Comparison of ENCODE assay signal across 8 cellular contexts in genomic region chr5:139402561-139403158, GRCh38. TPM values are rescaled to one million over a fixed set of nuclear protein-coding genes. Genes with fewer than 3 reads are reported as not detected.
DNase-seq lines count a peak whose midpoint lies in the region; ATAC-seq and TF ChIP-seq lines count a peak whose summit lies in the region.

No MANE protein-coding gene starts in this region.

- H3K4me1 ChIP-seq in mesodermal cell (ENCODE audit: control insufficient read depth, insufficient read depth, low read length, poor library complexity, severe bottlenecking): peaks cover 6% of the 10 kb centered on the region

- no peaks in the 10 kb centered on the region for H3K9me3 ChIP-seq in mesodermal cell (ENCODE audit: control insufficient read depth, low read length)

- 74 to 82% methylated on average over 4 to 6 of the region's 7 CpGs for WGBS in mesodermal cell (ENCODE audit: insufficient coverage in 2 of 2), 2 experiments

- peak overlapping the region; percentile 53 for H3K4me3 ChIP-seq in LNCaP clone FGC (ENCODE audit: low read depth, low read length)
- peak overlapping the region; percentile 52 for H3K4me3 ChIP-seq in mesodermal cell (ENCODE audit: extremely low read depth, insufficient read depth, low read length, poor library complexity, severe bottlenecking)

- peak overlapping the region; percentile 98 for H3K27ac ChIP-seq in mesodermal cell (ENCODE audit: low read depth, low read length, severe bottlenecking)

- TF ChIP-seq CTCF in LNCaP clone FGC (IDR thresholded peaks at IDR 0.05; ENCODE audit: control insufficient read depth, extremely low read depth, insufficient read depth): peak; percentile 66

- DNase-seq in NCI-H1436 (lab: John Stamatoyannopoulos, UW) (peak; percentile 14), NCI-H1436 treated with DMSO at 0.1 percent for 48 hours (lab: John Stamatoyannopoulos, UW) (no peak), LNCaP clone FGC (ENCODE audit: low read depth) (no peak), amniotic epithelial cell (ENCODE audit: low read depth) (peak; percentile 35), sciatic nerve (ENCODE audit: low spot score) (no peak)

- ATAC-seq in sciatic nerve (no peak), GM19395 (IDR thresholded peaks at IDR 0.05; ENCODE audit: unreplicated experiment) (no peak), HG03571 (IDR thresholded peaks at IDR 0.05; ENCODE audit: unreplicated experiment) (no peak)

- peaks cover 15% of the 10 kb centered on the region for H3K36me3 ChIP-seq in mesodermal cell (ENCODE audit: control insufficient read depth, insufficient read depth, low read length)

- intact Hi-C loops in sciatic nerve (cut with DNase I): no loop called here

RNA-seq across cellular contexts. Expression of gene SPATA24, which starts 1.2 kb away (rescaled TPM):
- 6.7 TPM for polyA plus RNA-seq in mesodermal cell (2013, experiment 1 of 2)
- polyA plus RNA-seq in mesodermal cell (2013, experiment 2 of 2): 6.7 TPM
- 4.0 TPM for total RNA-seq in sciatic nerve

RNA-seq across cellular contexts. Expression of gene PROB1, which starts 7.8 kb away (rescaled TPM):
- 1.1 TPM for polyA plus RNA-seq in mesodermal cell (2013, experiment 1 of 2)
- 0.91 TPM for polyA plus RNA-seq in mesodermal cell (2013, experiment 2 of 2)
- 1.6 TPM for total RNA-seq in sciatic nerve

RNA-seq across cellular contexts. Expression of gene MZB1, which starts 12.9 kb away (rescaled TPM):
- polyA plus RNA-seq in mesodermal cell (2013, experiment 1 of 2): not detected
- not detected for polyA plus RNA-seq in mesodermal cell (2013, experiment 2 of 2)
- 0.71 TPM for total RNA-seq in sciatic nerve

RNA-seq across cellular contexts. Expression of gene SLC23A1, which starts 19.6 kb away (rescaled TPM):
- not detected for polyA plus RNA-seq in mesodermal cell (2013, experiment 1 of 2)
- polyA plus RNA-seq in mesodermal cell (2013, experiment 2 of 2): not detected
- not detected for total RNA-seq in sciatic nerve

RNA-seq across cellular contexts. Expression of gene DNAJC18, which starts 36.7 kb away (rescaled TPM):
- polyA plus RNA-seq in mesodermal cell (2013, experiment 1 of 2): 34.9 TPM
- 45.0 TPM for polyA plus RNA-seq in mesodermal cell (2013, experiment 2 of 2)
- total RNA-seq in sciatic nerve: 29.6 TPM

Comparison
In these comparisons a context has a peak if more than half of its experiments do, and no peak if none do; other contexts are left out.
1. DNase-seq: peak in NCI-H1436 (single experiment) and amniotic epithelial cell (single experiment); none in NCI-H1436 treated with DMSO at 0.1 percent for 48 hours (single experiment), LNCaP clone FGC (single experiment) and sciatic nerve (single experiment).